1 cellular context compared by ENCODE assay signal in the genomic region with DNA sequence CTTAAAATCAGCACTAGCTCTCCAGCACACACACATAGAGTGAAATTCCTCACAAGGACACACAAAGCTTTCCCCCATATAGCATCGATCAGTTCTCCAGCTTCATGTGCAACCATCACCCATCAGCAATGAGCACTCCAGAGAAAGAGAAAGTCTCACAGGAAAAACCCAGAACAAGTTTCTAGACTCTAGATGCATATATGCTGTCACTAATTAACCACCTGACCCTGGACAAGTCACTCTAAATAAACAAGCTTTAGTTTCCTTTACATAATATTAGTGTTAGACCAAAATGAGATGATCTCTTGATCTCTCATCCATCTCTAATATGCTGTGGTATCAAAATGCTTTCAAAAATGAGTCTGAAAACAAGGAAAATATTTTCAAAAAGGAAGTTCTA.
TF ChIP-seq lines count a peak whose summit lies in the region.

No MANE protein-coding gene starts in this region.

TF ChIP-seq in HepG2, 621 proteins besides CTCF, POLR2A, EP300 and RAD21 (continued from another document and continues in another):
- no peak for TF ChIP-seq ARID3A (IDR thresholded peaks at IDR 0.05; ENCODE audit: low read depth, low read length)
- TF ChIP-seq SIX1 (CRISPR knock-in tag; IDR thresholded peaks at IDR 0.05; ENCODE audit: borderline replicate concordance), result peak; percentile 57; the same call in 1 of the 2 replicates
- no peak for TF ChIP-seq ARNTL (CRISPR knock-in tag; IDR thresholded peaks at IDR 0.05)
- TF ChIP-seq, protein P1, sequence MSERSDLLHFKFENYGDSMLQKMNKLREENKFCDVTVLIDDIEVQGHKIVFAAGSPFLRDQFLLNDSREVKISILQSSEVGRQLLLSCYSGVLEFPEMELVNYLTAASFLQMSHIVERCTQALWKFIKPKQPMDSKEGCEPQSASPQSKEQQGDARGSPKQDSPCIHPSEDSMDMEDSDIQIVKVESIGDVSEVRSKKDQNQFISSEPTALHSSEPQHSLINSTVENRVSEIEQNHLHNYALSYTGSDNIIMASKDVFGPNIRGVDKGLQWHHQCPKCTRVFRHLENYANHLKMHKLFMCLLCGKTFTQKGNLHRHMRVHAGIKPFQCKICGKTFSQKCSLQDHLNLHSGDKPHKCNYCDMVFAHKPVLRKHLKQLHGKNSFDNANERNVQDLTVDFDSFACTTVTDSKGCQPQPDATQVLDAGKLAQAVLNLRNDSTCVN (CRISPR knock-in tag; IDR thresholded peaks at IDR 0.05; ENCODE audit: borderline replicate concordance), result peak; percentile 99
- TF ChIP-seq, protein P2, sequence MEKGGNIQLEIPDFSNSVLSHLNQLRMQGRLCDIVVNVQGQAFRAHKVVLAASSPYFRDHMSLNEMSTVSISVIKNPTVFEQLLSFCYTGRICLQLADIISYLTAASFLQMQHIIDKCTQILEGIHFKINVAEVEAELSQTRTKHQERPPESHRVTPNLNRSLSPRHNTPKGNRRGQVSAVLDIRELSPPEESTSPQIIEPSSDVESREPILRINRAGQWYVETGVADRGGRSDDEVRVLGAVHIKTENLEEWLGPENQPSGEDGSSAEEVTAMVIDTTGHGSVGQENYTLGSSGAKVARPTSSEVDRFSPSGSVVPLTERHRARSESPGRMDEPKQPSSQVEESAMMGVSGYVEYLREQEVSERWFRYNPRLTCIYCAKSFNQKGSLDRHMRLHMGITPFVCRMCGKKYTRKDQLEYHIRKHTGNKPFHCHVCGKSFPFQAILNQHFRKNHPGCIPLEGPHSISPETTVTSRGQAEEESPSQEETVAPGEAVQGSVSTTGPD (CRISPR knock-in tag; IDR thresholded peaks at IDR 0.05), result no peak
- no peak for TF ChIP-seq SMAD1 (CRISPR knock-in tag; IDR thresholded peaks at IDR 0.05; ENCODE audit: borderline replicate concordance, low read depth)
- peak; percentile 49 for TF ChIP-seq SAP130 (CRISPR knock-in tag; IDR thresholded peaks at IDR 0.05; ENCODE audit: low read depth)
- TF ChIP-seq NR2F1 (CRISPR knock-in tag; IDR thresholded peaks at IDR 0.05), result 0 out of 4 replicates have a peak, but pooled peaks of 1 of the 2 experiments have one; percentile 19
- TF ChIP-seq SOX13 (IDR thresholded peaks at IDR 0.05), result no peak
- peak in 1 of 2 experiments; percentile 49; a peak in 1 of 4 replicates for TF ChIP-seq SOX13 (CRISPR knock-in tag; conservative IDR thresholded peaks at IDR 0.05 in 1 of 2, IDR thresholded peaks at IDR 0.05 in 1 of 2)
- TF ChIP-seq ONECUT2 (CRISPR knock-in tag; IDR thresholded peaks at IDR 0.05), result peak; percentile 46; the same call in 1 of the 2 replicates
- TF ChIP-seq, protein P3, sequence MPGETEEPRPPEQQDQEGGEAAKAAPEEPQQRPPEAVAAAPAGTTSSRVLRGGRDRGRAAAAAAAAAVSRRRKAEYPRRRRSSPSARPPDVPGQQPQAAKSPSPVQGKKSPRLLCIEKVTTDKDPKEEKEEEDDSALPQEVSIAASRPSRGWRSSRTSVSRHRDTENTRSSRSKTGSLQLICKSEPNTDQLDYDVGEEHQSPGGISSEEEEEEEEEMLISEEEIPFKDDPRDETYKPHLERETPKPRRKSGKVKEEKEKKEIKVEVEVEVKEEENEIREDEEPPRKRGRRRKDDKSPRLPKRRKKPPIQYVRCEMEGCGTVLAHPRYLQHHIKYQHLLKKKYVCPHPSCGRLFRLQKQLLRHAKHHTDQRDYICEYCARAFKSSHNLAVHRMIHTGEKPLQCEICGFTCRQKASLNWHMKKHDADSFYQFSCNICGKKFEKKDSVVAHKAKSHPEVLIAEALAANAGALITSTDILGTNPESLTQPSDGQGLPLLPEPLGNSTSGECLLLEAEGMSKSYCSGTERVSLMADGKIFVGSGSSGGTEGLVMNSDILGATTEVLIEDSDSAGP (CRISPR knock-in tag; IDR thresholded peaks at IDR 0.05; ENCODE audit: borderline replicate concordance), result no peak
- no peak for TF ChIP-seq TFE3 (CRISPR knock-in tag; IDR thresholded peaks at IDR 0.05)
- TF ChIP-seq SCMH1 (CRISPR knock-in tag; IDR thresholded peaks at IDR 0.05; ENCODE audit: borderline replicate concordance), result no peak
- no peak for TF ChIP-seq FLYWCH1 (CRISPR knock-in tag; IDR thresholded peaks at IDR 0.05)
- TF ChIP-seq ZKSCAN1 (IDR thresholded peaks at IDR 0.05; ENCODE audit: low read length), result no peak
- no peak for TF ChIP-seq JARID2 (CRISPR knock-in tag; IDR thresholded peaks at IDR 0.05; ENCODE audit: insufficient replicate concordance)
- no peak for TF ChIP-seq ZNF660 (CRISPR knock-in tag; IDR thresholded peaks at IDR 0.05; ENCODE audit: borderline replicate concordance, low read depth)
- TF ChIP-seq MEF2D (CRISPR knock-in tag; IDR thresholded peaks at IDR 0.05), result no peak
- TF ChIP-seq, protein P4, sequence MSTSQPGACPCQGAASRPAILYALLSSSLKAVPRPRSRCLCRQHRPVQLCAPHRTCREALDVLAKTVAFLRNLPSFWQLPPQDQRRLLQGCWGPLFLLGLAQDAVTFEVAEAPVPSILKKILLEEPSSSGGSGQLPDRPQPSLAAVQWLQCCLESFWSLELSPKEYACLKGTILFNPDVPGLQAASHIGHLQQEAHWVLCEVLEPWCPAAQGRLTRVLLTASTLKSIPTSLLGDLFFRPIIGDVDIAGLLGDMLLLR (CRISPR knock-in tag; IDR thresholded peaks at IDR 0.05), result no peak
- TF ChIP-seq PAX8 (CRISPR knock-in tag; IDR thresholded peaks at IDR 0.05; ENCODE audit: borderline replicate concordance), result no peak
- no peak for TF ChIP-seq NFE2L2 (IDR thresholded peaks at IDR 0.05; ENCODE audit: low read length)
- TF ChIP-seq ZNF205 (CRISPR knock-in tag; IDR thresholded peaks at IDR 0.05), result no peak
- TF ChIP-seq GATAD2A (CRISPR knock-in tag; IDR thresholded peaks at IDR 0.05), result peak; percentile 46
- TF ChIP-seq PHB2 (IDR thresholded peaks at IDR 0.05; ENCODE audit: partially characterized antibody), result no peak
- TF ChIP-seq KAT8 (CRISPR knock-in tag; IDR thresholded peaks at IDR 0.05), result peak; percentile 24; the same call in 1 of the 2 replicates
- TF ChIP-seq, protein P5, sequence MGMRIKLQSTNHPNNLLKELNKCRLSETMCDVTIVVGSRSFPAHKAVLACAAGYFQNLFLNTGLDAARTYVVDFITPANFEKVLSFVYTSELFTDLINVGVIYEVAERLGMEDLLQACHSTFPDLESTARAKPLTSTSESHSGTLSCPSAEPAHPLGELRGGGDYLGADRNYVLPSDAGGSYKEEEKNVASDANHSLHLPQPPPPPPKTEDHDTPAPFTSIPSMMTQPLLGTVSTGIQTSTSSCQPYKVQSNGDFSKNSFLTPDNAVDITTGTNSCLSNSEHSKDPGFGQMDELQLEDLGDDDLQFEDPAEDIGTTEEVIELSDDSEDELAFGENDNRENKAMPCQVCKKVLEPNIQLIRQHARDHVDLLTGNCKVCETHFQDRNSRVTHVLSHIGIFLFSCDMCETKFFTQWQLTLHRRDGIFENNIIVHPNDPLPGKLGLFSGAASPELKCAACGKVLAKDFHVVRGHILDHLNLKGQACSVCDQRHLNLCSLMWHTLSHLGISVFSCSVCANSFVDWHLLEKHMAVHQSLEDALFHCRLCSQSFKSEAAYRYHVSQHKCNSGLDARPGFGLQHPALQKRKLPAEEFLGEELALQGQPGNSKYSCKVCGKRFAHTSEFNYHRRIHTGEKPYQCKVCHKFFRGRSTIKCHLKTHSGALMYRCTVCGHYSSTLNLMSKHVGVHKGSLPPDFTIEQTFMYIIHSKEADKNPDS (CRISPR knock-in tag; IDR thresholded peaks at IDR 0.05), result no peak
- no peak for TF ChIP-seq TSC22D2 (CRISPR knock-in tag; IDR thresholded peaks at IDR 0.05; ENCODE audit: borderline replicate concordance)
- no peak for TF ChIP-seq MTF1 (CRISPR knock-in tag; IDR thresholded peaks at IDR 0.05)
- no peak for TF ChIP-seq DR1 (CRISPR knock-in tag; IDR thresholded peaks at IDR 0.05)
- TF ChIP-seq MAFF (IDR thresholded peaks at IDR 0.05; ENCODE audit: low read depth, low read length), result no peak
- TF ChIP-seq SRF (IDR thresholded peaks at IDR 0.05; ENCODE audit: low read depth, low read length), result no peak
- no peak for TF ChIP-seq IRF1 (CRISPR knock-in tag; IDR thresholded peaks at IDR 0.05; ENCODE audit: low read depth)
- no peak for TF ChIP-seq ZNF766 (CRISPR knock-in tag; IDR thresholded peaks at IDR 0.05; ENCODE audit: borderline replicate concordance)
- peak; percentile 87 for TF ChIP-seq FOXA3 (CRISPR knock-in tag; IDR thresholded peaks at IDR 0.05)
- no peak for TF ChIP-seq JDP2 (CRISPR knock-in tag; IDR thresholded peaks at IDR 0.05; ENCODE audit: borderline replicate concordance)
- TF ChIP-seq, protein P6, sequence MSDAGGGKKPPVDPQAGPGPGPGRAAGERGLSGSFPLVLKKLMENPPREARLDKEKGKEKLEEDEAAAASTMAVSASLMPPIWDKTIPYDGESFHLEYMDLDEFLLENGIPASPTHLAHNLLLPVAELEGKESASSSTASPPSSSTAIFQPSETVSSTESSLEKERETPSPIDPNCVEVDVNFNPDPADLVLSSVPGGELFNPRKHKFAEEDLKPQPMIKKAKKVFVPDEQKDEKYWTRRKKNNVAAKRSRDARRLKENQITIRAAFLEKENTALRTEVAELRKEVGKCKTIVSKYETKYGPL (CRISPR knock-in tag; IDR thresholded peaks at IDR 0.05), result 0 out of 2 replicates have a peak, but pooled peaks have one; percentile 58
- no peak for TF ChIP-seq ZNF20 (CRISPR knock-in tag; IDR thresholded peaks at IDR 0.05)
- TF ChIP-seq AGO2 (optimal IDR thresholded peaks at IDR 0.05; ENCODE audit: low read depth, low read length), result no peak
